Comparison of ENCODE assay signal across 20 cellular contexts in the genomic region with DNA sequence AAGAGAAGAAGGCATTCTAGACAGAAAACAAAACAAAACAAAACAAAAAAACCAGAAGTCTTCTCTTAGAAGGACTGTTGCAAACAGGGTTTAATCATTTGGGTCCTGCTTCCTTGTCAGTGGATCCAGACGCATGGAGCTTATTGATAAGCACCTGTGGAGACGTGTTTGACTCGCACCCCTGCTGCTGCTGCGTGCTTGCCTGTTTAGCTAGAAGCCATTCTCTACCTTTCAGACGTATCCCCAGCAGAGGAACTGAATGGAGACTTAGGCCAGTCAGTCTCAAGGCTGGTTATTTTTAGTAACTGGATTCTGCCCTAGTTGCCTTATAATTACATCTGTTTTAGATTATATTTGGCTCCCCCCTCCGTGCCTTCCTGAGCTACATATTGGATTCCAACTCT.
DNase-seq lines count a peak whose midpoint lies in the region; ATAC-seq and TF ChIP-seq lines count a peak whose summit lies in the region.
"Had no signal": no experiment of that assay in that cellular context is flagged by ENCODE, and none has a peak within 500 bp of the region (broad histone marks: within the 10 kb centered on the region; RNA-seq: fewer than 3 reads in every experiment).

No MANE protein-coding gene starts in this region.

- H3K14ac ChIP-seq in trophoblast cell (ENCODE audit: low read length) = no peak overlapping the region

- H3K27ac ChIP-seq in trophoblast cell (ENCODE audit: low read depth, low read length) = no peak overlapping the region

- peak overlapping the region; percentile 46 for H2AFZ ChIP-seq in trophoblast cell (ENCODE audit: insufficient read depth, low read length, poor library complexity)

- no peak overlapping the region for H4K8ac ChIP-seq in trophoblast cell (ENCODE audit: low read depth, low read length)

- H3K9ac ChIP-seq in trophoblast cell (ENCODE audit: low read length) = no peak overlapping the region

- no peaks in the 10 kb centered on the region for H3K9me3 ChIP-seq in trophoblast cell (ENCODE audit: insufficient read depth, low read depth, low read length)

- H4K12ac ChIP-seq in trophoblast cell (ENCODE audit: low read depth, low read length) = no peak overlapping the region

- H3K4me3 ChIP-seq in AG09309 (ENCODE audit: control insufficient read depth, low read depth, low read length) (no peak overlapping the region), trophoblast cell (ENCODE audit: low read depth, low read length) (no peak overlapping the region)

- DNase-seq in AG09309 (ENCODE audit: low read depth) (peak; percentile 31), fibroblast of gingiva (ENCODE audit: low read depth) (peak; percentile 69), trophoblast cell (no peak), type B pancreatic cell (ENCODE audit: extremely low spot score, unreplicated experiment) (no peak), NCI-H446 (lab: John Stamatoyannopoulos, UW) (no peak)
- DNase-seq: activated CD4-positive, alpha-beta T cell treated with anti-CD3 and anti-CD28 coated beads for 48 hours; activated naive CD4-positive, alpha-beta T cell treated with anti-CD3 and anti-CD28 coated beads, Interleukin-2, amount 10 ng/mL, durations not matched to agents 7 days and 5 days; H9; naive B cell; NCI-H1417 treated with DMSO at 0.1 percent for 48 hours; NCI-H2227 treated with DMSO at 0.1 percent for 48 hours; SIG-M5; stimulated activated CD4-positive, alpha-beta T cell treated with anti-CD3 and anti-CD28 coated beads, Interleukin-15, amount 100 ng/mL, for 24 hours had no signal

- H2BK5ac ChIP-seq in trophoblast cell (ENCODE audit: low read depth, low read length, poor library complexity) = no peak overlapping the region

- H3K4ac ChIP-seq in trophoblast cell (ENCODE audit: low read depth, low read length) = no peak overlapping the region

- no peak overlapping the region for H3K23ac ChIP-seq in trophoblast cell (ENCODE audit: low read length)

- no peak for TF ChIP-seq CTCF in AG09309 (IDR thresholded peaks at IDR 0.05; ENCODE audit: control insufficient read depth, insufficient read depth, low read depth, low read length, missing control alignments)
- TF ChIP-seq CTCF in type B pancreatic cell (conservative IDR thresholded peaks at IDR 0.05) = no peak

- peaks cover 6% of the 10 kb centered on the region for H3K9me3 Mint-ChIP-seq in type B pancreatic cell
- H3K9me3 Mint-ChIP-seq: H9; T-helper 2 cell treated with Interferon-gamma antibody and Interleukin-4, amounts not matched to agents 5 μg/mL and 100 μg/mL, for 36 hours had no signal

- no peaks in the 10 kb centered on the region for H3K27me3 Mint-ChIP-seq in type B pancreatic cell
- H3K27me3 Mint-ChIP-seq: stimulated activated naive CD8-positive, alpha-beta T cell treated with anti-CD3 and anti-CD28 coated beads, Interleukin-15, Interleukin-2, amounts not matched to agents 100 ng/mL and 50 ng/mL, for 24 hours had no signal

- H3K4me3 Mint-ChIP-seq in type B pancreatic cell = no peak overlapping the region
- H3K4me3 Mint-ChIP-seq: activated naive CD4-positive, alpha-beta T cell treated with anti-CD3 and anti-CD28 coated beads, Interleukin-2, amount 10 ng/mL, durations not matched to agents 7 days and 5 days; H9; stimulated activated naive CD8-positive, alpha-beta T cell treated with anti-CD3 and anti-CD28 coated beads, Interleukin-15, Interleukin-2, amounts not matched to agents 100 ng/mL and 50 ng/mL, for 24 hours; T-helper 2 cell treated with Interferon-gamma antibody and Interleukin-4, amounts not matched to agents 5 μg/mL and 100 μg/mL, for 36 hours had no signal

- no peak overlapping the region for H2AK5ac ChIP-seq in trophoblast cell (ENCODE audit: low read length)

- ATAC-seq in SK-N-SH treated with all-trans-retinoic acid at 6 μM for 48 hours (peak; percentile 91), GM21528 (IDR thresholded peaks at IDR 0.05; ENCODE audit: low FRiP score, unreplicated experiment) (no peak), GM19397 (IDR thresholded peaks at IDR 0.05; ENCODE audit: unreplicated experiment) (no peak)
- ATAC-seq: esophagus mucosa had no signal

- H3K36me3 Mint-ChIP-seq in type B pancreatic cell = no peaks in the 10 kb centered on the region
- H3K36me3 Mint-ChIP-seq: activated naive CD4-positive, alpha-beta T cell treated with anti-CD3 and anti-CD28 coated beads, Interleukin-2, amount 10 ng/mL, durations not matched to agents 7 days and 5 days had no signal

- no peak overlapping the region for H3K27ac Mint-ChIP-seq in type B pancreatic cell
- H3K27ac Mint-ChIP-seq: activated naive CD4-positive, alpha-beta T cell treated with anti-CD3 and anti-CD28 coated beads, Interleukin-2, amount 10 ng/mL, durations not matched to agents 7 days and 5 days; H9; progenitor cell of endocrine pancreas; stimulated activated naive CD8-positive, alpha-beta T cell treated with anti-CD3 and anti-CD28 coated beads, Interleukin-15, Interleukin-2, amounts not matched to agents 100 ng/mL and 50 ng/mL, for 24 hours; T-helper 2 cell treated with Interferon-gamma antibody and Interleukin-4, amounts not matched to agents 5 μg/mL and 100 μg/mL, for 36 hours had no signal

- no peak overlapping the region for H3K4me2 ChIP-seq in trophoblast cell (ENCODE audit: low read length)

- no peak overlapping the region for H4K91ac ChIP-seq in trophoblast cell (ENCODE audit: low read depth, low read length)

- H3K79me2 ChIP-seq in trophoblast cell (ENCODE audit: control insufficient read depth, insufficient read depth, low read length, poor library complexity) = no peaks in the 10 kb centered on the region

- H3K18ac ChIP-seq in trophoblast cell (ENCODE audit: low read length) = no peak overlapping the region

- no CpG with 5 or more reads among the region's 6 CpGs for WGBS in trophoblast cell (ENCODE audit: extremely low coverage, insufficient coverage, insufficient read length)

- no peaks in the 10 kb centered on the region for H3K79me1 ChIP-seq in trophoblast cell (ENCODE audit: low read length)

- H2BK12ac ChIP-seq in trophoblast cell (ENCODE audit: low read length) = no peak overlapping the region

- H2BK120ac ChIP-seq in trophoblast cell (ENCODE audit: insufficient read depth, low read length, poor library complexity) = no peak overlapping the region

- H3K27me3 ChIP-seq in trophoblast cell (ENCODE audit: insufficient read depth, low read length) = no peaks in the 10 kb centered on the region

- H3K4me1 Mint-ChIP-seq in type B pancreatic cell (ENCODE audit: unreplicated experiment) = peaks cover 21% of the 10 kb centered on the region
- H3K4me1 Mint-ChIP-seq: activated naive CD4-positive, alpha-beta T cell treated with anti-CD3 and anti-CD28 coated beads, Interleukin-2, amount 10 ng/mL, durations not matched to agents 7 days and 5 days; H9 had no signal

- H3K36me3 ChIP-seq in trophoblast cell (ENCODE audit: control insufficient read depth in 1 of 2, insufficient read depth in 2 of 2, low read length in 2 of 2) = no peaks in the 10 kb centered on the region

- peaks cover 2 to 4% of the 10 kb centered on the region in 2 experiments for H3K4me1 ChIP-seq in trophoblast cell (ENCODE audit: control insufficient read depth in 1 of 2, insufficient read depth in 2 of 2, low read length in 2 of 2)

TF ChIP-seq in SK-N-SH treated with all-trans-retinoic acid at 6 μM for 48 hours, 23 proteins besides CTCF, POLR2A, EP300 and RAD21:
- TF ChIP-seq SNAI2 (CRISPR knock-in tag; IDR thresholded peaks at IDR 0.05) = peak; percentile 9; the same call in 1 of the 2 replicates
- TF ChIP-seq TCF4 (CRISPR knock-in tag; IDR thresholded peaks at IDR 0.05; ENCODE audit: borderline replicate concordance) = 0 out of 2 replicates have a peak, but pooled peaks have one; percentile 11
- no peak for TF ChIP-seq BACH2 (CRISPR knock-in tag; IDR thresholded peaks at IDR 0.05; ENCODE audit: borderline replicate concordance)
- TF ChIP-seq ARNTL (CRISPR knock-in tag; IDR thresholded peaks at IDR 0.05; ENCODE audit: borderline replicate concordance, low read depth) = no peak

Comparison
In these comparisons a context has a peak if more than half of its experiments do, and no peak if none do; other contexts are left out.
1. DNase-seq: peak in AG09309 (single experiment) and fibroblast of gingiva (single experiment); none in trophoblast cell (0 of 2), type B pancreatic cell (single experiment) and NCI-H446 (0 of 2).